ENCODE assay signal across 1 cellular context in the genomic region with DNA sequence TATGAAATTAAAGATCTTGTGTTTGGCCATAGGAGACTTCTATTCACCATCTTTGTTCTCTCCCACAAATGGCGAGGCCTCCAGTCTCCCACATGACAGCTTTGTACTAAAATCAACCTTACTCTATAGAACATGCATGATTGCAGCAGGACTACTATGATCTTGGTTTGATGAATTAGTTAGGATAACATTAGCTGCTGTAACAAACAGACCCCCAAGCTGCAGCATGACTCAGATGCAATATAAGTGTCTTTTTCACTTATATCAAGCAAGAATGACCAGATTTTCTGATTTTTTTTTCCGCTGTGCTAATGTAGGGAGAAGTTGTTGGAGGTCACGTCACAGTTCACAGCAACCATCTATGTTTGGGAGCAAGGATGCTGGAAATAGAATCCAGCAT.
TF ChIP-seq lines count a peak whose summit lies in the region.

No MANE protein-coding gene starts in this region.

TF ChIP-seq in K562, 482 proteins besides CTCF, POLR2A, EP300 and RAD21:
- TF ChIP-seq ZNF12 (CRISPR knock-in tag; IDR thresholded peaks at IDR 0.05) = peak; percentile 87; the same call in 1 of the 2 replicates
- TF ChIP-seq FIP1L1 (IDR thresholded peaks at IDR 0.05; ENCODE audit: low read depth, low read length, poor library complexity, severe bottlenecking) = no peak
TF ChIP-seq in K562: peak in this region for 1.
